21 cellular contexts compared by ENCODE assay signal in genomic region chr5:145979270-145980223, GRCh38. TPM values are rescaled to one million over a fixed set of nuclear protein-coding genes. Genes with fewer than 3 reads are reported as not detected.
DNase-seq lines count a peak whose midpoint lies in the region; ATAC-seq and TF ChIP-seq lines count a peak whose summit lies in the region.
"Had no signal": no experiment of that assay in that cellular context is flagged by ENCODE, and none has a peak within 500 bp of the region (broad histone marks: within the 10 kb centered on the region; RNA-seq: fewer than 3 reads in every experiment).

No MANE protein-coding gene starts in this region.

- no peak for TF ChIP-seq CTCF in HEK293 (tag by site-specific recombination; IDR thresholded peaks at IDR 0.05)
- no peak for TF ChIP-seq CTCF in WTC11 (IDR thresholded peaks at IDR 0.05)
- TF ChIP-seq CTCF in GM13977 (IDR thresholded peaks at IDR 0.05; ENCODE audit: extremely low read depth, insufficient read depth, missing control alignments) = no peak

- H3K4me1 Mint-ChIP-seq in WTC11 (peaks cover 9% of the 10 kb centered on the region), T-helper 17 cell (no peaks in the 10 kb centered on the region)
- H3K4me1 Mint-ChIP-seq: activated B cell treated with CpG ODN at 0.5 μM for 24 hours; activated naive CD8-positive, alpha-beta T cell treated with anti-CD3 and anti-CD28 coated beads, Interleukin-2, amount 10 ng/mL, durations not matched to agents 7 days and 5 days had no signal

- no peaks in the 10 kb centered on the region for H3K27me3 Mint-ChIP-seq in WTC11 (ENCODE audit: low read depth)
- peaks cover 11% of the 10 kb centered on the region for H3K27me3 Mint-ChIP-seq in T-helper 17 cell
- H3K27me3 Mint-ChIP-seq: activated B cell treated with CpG ODN at 0.5 μM for 24 hours; activated naive CD8-positive, alpha-beta T cell treated with anti-CD3 and anti-CD28 coated beads, Interleukin-2, amount 10 ng/mL, durations not matched to agents 7 days and 5 days had no signal

- H3K4me3 ChIP-seq in HEK293 (ENCODE audit: low read depth, low read length) (no peak overlapping the region), skeletal muscle tissue (ENCODE audit: low read length in 3 of 3) (no peak overlapping the region)
- H3K4me3 ChIP-seq: esophagus squamous epithelium, HAP-1, SJCRH30 had no signal

- peaks cover 1% of the 10 kb centered on the region for H3K9me3 Mint-ChIP-seq in WTC11
- H3K9me3 Mint-ChIP-seq: activated naive CD8-positive, alpha-beta T cell treated with anti-CD3 and anti-CD28 coated beads, Interleukin-2, amount 10 ng/mL, durations not matched to agents 7 days and 5 days; stimulated activated naive CD8-positive, alpha-beta T cell treated with anti-CD3 and anti-CD28 coated beads, Interleukin-15, Interleukin-2, amounts not matched to agents 100 ng/mL and 50 ng/mL, for 24 hours had no signal

- no peaks in the 10 kb centered on the region for H3K36me3 ChIP-seq in HEK293 (ENCODE audit: control insufficient read depth in 2 of 2, insufficient read depth in 1 of 2, low read length in 2 of 2)
- H3K36me3 ChIP-seq in skeletal muscle tissue (ENCODE audit: control insufficient read depth in 3 of 3, insufficient read depth in 3 of 3, low read length in 3 of 3) = no peaks in the 10 kb centered on the region
- H3K36me3 ChIP-seq: HAP-1, neutrophil, SJCRH30 had no signal

- H3K36me3 Mint-ChIP-seq in WTC11 (no peaks in the 10 kb centered on the region), T-helper 17 cell (ENCODE audit: low read depth) (no peaks in the 10 kb centered on the region)
- H3K36me3 Mint-ChIP-seq: activated naive CD8-positive, alpha-beta T cell treated with anti-CD3 and anti-CD28 coated beads, Interleukin-2, amount 10 ng/mL, durations not matched to agents 7 days and 5 days had no signal

- H3K27ac Mint-ChIP-seq in WTC11 = no peak overlapping the region
- H3K27ac Mint-ChIP-seq in T-helper 17 cell = no peak overlapping the region
- H3K27ac Mint-ChIP-seq: activated B cell treated with CpG ODN at 0.5 μM for 24 hours; activated naive CD8-positive, alpha-beta T cell treated with anti-CD3 and anti-CD28 coated beads, Interleukin-2, amount 10 ng/mL, durations not matched to agents 7 days and 5 days; stimulated activated naive CD8-positive, alpha-beta T cell treated with anti-CD3 and anti-CD28 coated beads, Interleukin-15, Interleukin-2, amounts not matched to agents 100 ng/mL and 50 ng/mL, for 24 hours had no signal

- CTCF ChIA-PET in HEK293 (lab: Yijun Ruan, JAX) = interaction anchor here (0.6 to 1.7 kb wide), 14 partner anchors 24 to 1657 kb away, joined by 3 to 6 read pairs (median 3); no protein-coding TSS in a partner anchor
- CTCF ChIA-PET in WTC11 (lab: Charles Lee) = interaction anchor here (1.0 to 1.9 kb wide), 8 partner anchors 8 to 298 kb away, joined by 3 to 20 read pairs (median 4); partner anchors contain the start of gene PRELID2

- POLR2A ChIA-PET in HEK293 (lab: Yijun Ruan, JAX) (interaction anchor here (0.9 kb wide), 1 partner anchor 42 kb away, joined by 3 read pairs; no protein-coding TSS in a partner anchor), WTC11 (lab: Charles Lee) (no interaction called here)

- H3K4me1 ChIP-seq in HEK293 (ENCODE audit: control insufficient read depth, insufficient read depth, low read length) (peaks cover 26% of the 10 kb centered on the region), skeletal muscle tissue (ENCODE audit: control insufficient read depth in 3 of 3, insufficient read depth in 3 of 3, low read length in 3 of 3) (peaks cover 29 to 52% (median 31%) of the 10 kb centered on the region in 3 donors)
- H3K4me1 ChIP-seq: HAP-1, SJCRH30 had no signal

- H3K9me3 ChIP-seq in HEK293 (ENCODE audit: control insufficient read depth, insufficient read depth, low read depth, low read length) (no peaks in the 10 kb centered on the region), skeletal muscle tissue (ENCODE audit: control insufficient read depth in 3 of 3, low read length in 3 of 3) (no peaks in the 10 kb centered on the region), T-helper 17 cell (ENCODE audit: control insufficient read depth, low read length, poor library complexity, severe bottlenecking) (no peaks in the 10 kb centered on the region)
- H3K9me3 ChIP-seq: esophagus squamous epithelium, HAP-1, neutrophil, SJCRH30 had no signal

- in situ Hi-C loops in GM13977 (cut with MboI; ENCODE audit: low pct_unique_long_range_greater_than_20kb, low sequenced_read_pairs, unreplicated experiment) = no loop called here

- ATAC-seq in WTC11 (no peak), left lobe of liver (peak; percentile 72), T-helper 17 cell (no peak)

- DNase-seq in WTC11 (ENCODE audit: low spot score) (no peak), left lobe of liver (ENCODE audit: low spot score) (peak; percentile 75), GM13977 (ENCODE audit: low spot score) (no peak), T-helper 17 cell (no peak), HuH-7 (ENCODE audit: low spot score) (no peak), NOMO-1 treated with dmso at 0.1 percent for 144 hours (lab: John Stamatoyannopoulos, UW; ENCODE audit: unreplicated experiment) (no peak)
- DNase-seq: activated B cell treated with CpG ODN at 0.5 μM for 24 hours; activated naive CD8-positive, alpha-beta T cell treated with anti-CD3 and anti-CD28 coated beads, Interleukin-2, amount 10 ng/mL, durations not matched to agents 7 days and 5 days; esophagus squamous epithelium; midbrain; NCI-H1092; NCI-H2081 treated with DMSO at 0.1 percent for 48 hours; NCI-H524 treated with DMSO at 0.1 percent for 48 hours; SJCRH30; T-helper 2 cell had no signal

- H3K4me3 Mint-ChIP-seq in WTC11 (no peak overlapping the region), T-helper 17 cell (no peak overlapping the region)
- H3K4me3 Mint-ChIP-seq: activated B cell treated with CpG ODN at 0.5 μM for 24 hours; activated naive CD8-positive, alpha-beta T cell treated with anti-CD3 and anti-CD28 coated beads, Interleukin-2, amount 10 ng/mL, durations not matched to agents 7 days and 5 days; stimulated activated naive CD8-positive, alpha-beta T cell treated with anti-CD3 and anti-CD28 coated beads, Interleukin-15, Interleukin-2, amounts not matched to agents 100 ng/mL and 50 ng/mL, for 24 hours had no signal

- H3K27ac ChIP-seq in HEK293 (ENCODE audit: extremely low read depth, low read depth, low read length) = no peak overlapping the region; the same call in 1 of the 2 replicates
- peak overlapping the region; percentile 36 for H3K27ac ChIP-seq in skeletal muscle tissue (ENCODE audit: low read depth, low read length)
- H3K27ac ChIP-seq: neutrophil, SJCRH30 had no signal

- H3K9ac ChIP-seq in skeletal muscle tissue (ENCODE audit: low read depth in 1 of 3, low read length in 3 of 3) = no peak overlapping the region

- H3K27me3 ChIP-seq in skeletal muscle tissue (ENCODE audit: control insufficient read depth in 3 of 3, insufficient read depth in 3 of 3, low read length in 3 of 3) = no peaks in the 10 kb centered on the region
- H3K27me3 ChIP-seq: esophagus squamous epithelium, neutrophil, SJCRH30 had no signal

TF ChIP-seq in HEK293, 187 proteins besides CTCF, POLR2A, EP300 and RAD21 (continues in another document):
- peak; percentile 60 for TF ChIP-seq OSR2 (tag by site-specific recombination; IDR thresholded peaks at IDR 0.05)
- peak; percentile 43; the same call in 1 of the 2 replicates for TF ChIP-seq ZNF843 (tag by site-specific recombination; IDR thresholded peaks at IDR 0.05)
- TF ChIP-seq ZNF48 (tag by site-specific recombination; IDR thresholded peaks at IDR 0.05) = no peak
- peak; percentile 11; the same call in 1 of the 2 replicates for TF ChIP-seq ZBTB6 (tag by site-specific recombination; IDR thresholded peaks at IDR 0.05)
- peak; percentile 37; the same call in 1 of the 2 replicates for TF ChIP-seq GLIS1 (tag by site-specific recombination; IDR thresholded peaks at IDR 0.05)

TF ChIP-seq in WTC11, 78 proteins besides CTCF, POLR2A, EP300 and RAD21:
- TF ChIP-seq GABPB1 (CRISPR knock-in tag; IDR thresholded peaks at IDR 0.05) (peak; percentile 63), MLX (CRISPR knock-in tag; IDR thresholded peaks at IDR 0.05) (no peak)

RNA-seq across cellular contexts. Expression of gene SH3RF2, which starts 43.2 kb away (rescaled TPM):
- 0.83 to 1.6 TPM (median 0.98 TPM) in 3 replicates for total RNA-seq in WTC11 (2021)
- 18.0 TPM for total RNA-seq in left lobe of liver
- 3.7 TPM for total RNA-seq in skeletal muscle tissue
- total RNA-seq in T-helper 17 cell = under 1 TPM in 1 of 2 donors, not detected in 1; 0.60 TPM
- total RNA-seq: activated B cell treated with CpG ODN at 0.5 μM for 24 hours; activated naive CD8-positive, alpha-beta T cell treated with anti-CD3 and anti-CD28 coated beads, Interleukin-2, amount 10 ng/mL, durations not matched to agents 7 days and 5 days; OCI-LY7; SJCRH30 had no signal
